In the genomic region with DNA sequence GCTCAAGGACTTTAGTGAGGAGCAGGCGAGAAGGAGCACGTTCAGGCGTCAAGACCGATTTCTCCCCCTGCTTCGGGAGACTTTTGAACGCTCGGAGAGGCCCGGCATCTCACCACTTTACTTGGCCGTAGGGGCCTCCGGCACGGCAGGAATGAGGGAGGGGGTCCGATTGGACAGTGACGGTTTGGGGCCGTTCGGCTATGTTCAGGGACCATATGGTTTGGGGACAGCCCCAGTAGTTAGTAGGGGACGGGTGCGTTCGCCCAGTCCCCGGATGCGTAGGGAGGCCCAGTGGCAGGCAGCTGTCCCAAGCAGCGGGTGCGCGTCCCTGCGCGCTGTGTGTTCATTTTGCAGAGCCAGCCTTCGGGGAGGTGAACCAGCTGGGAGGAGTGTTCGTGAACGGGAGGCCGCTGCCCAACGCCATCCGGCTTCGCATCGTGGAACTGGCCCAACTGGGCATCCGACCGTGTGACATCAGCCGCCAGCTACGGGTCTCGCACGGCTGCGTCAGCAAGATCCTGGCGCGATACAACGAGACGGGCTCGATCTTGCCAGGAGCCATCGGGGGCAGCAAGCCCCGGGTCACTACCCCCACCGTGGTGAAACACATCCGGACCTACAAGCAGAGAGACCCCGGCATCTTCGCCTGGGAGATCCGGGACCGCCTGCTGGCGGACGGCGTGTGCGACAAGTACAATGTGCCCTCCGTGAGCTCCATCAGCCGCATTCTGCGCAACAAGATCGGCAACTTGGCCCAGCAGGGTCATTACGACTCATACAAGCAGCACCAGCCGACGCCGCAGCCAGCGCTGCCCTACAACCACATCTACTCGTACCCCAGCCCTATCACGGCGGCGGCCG, we compare ENCODE assay signal across 9 cellular contexts. TPM values are rescaled to one million over a fixed set of nuclear protein-coding genes. Genes with fewer than 3 reads are reported as not detected.
A peak's percentile ranks its signal among the peaks of the same experiment; 100 is the strongest.
DNase-seq lines count a peak whose midpoint lies in the region; ATAC-seq and TF ChIP-seq lines count a peak whose summit lies in the region.
"Had no signal": no experiment of that assay in that cellular context is flagged by ENCODE, and none has a peak within 500 bp of the region (broad histone marks: within the 10 kb centered on the region; RNA-seq: fewer than 3 reads in every experiment).

No MANE protein-coding gene starts in this region.

- H3K9me3 Mint-ChIP-seq in activated T-helper 17 cell treated with anti-CD3 and anti-CD28 coated beads, Interleukin-2, amount 50 U/mL, for 72 hours = peaks cover 4% of the 10 kb centered on the region

- no peak overlapping the region for H3K27ac ChIP-seq in right atrium auricular region

- DNase-seq in Right ventricle myocardium inferior (ENCODE audit: missing footprints) = peak; percentile 70
- no peak for DNase-seq in right atrium auricular region (ENCODE audit: low spot score)
- no peak for DNase-seq in left colon
- peak; percentile 51 for DNase-seq in ureter (ENCODE audit: low spot score)
- DNase-seq in superior temporal gyrus (ENCODE audit: extremely low spot score) = no peak

- H3K27me3 ChIP-seq in right atrium auricular region = peaks cover 73 to 93% of the 10 kb centered on the region in 2 donors

- peak overlapping the region; percentile 47 for H3K4me3 Mint-ChIP-seq in activated T-helper 17 cell treated with anti-CD3 and anti-CD28 coated beads, Interleukin-2, amount 50 U/mL, for 72 hours

- H3K36me3 Mint-ChIP-seq in activated T-helper 17 cell treated with anti-CD3 and anti-CD28 coated beads, Interleukin-2, amount 50 U/mL, for 72 hours (ENCODE audit: low read depth) = peaks cover 29% of the 10 kb centered on the region

- H3K27me3 Mint-ChIP-seq in activated T-helper 17 cell treated with anti-CD3 and anti-CD28 coated beads, Interleukin-2, amount 50 U/mL, for 72 hours = peaks cover 72% of the 10 kb centered on the region

- peaks cover 0 to 61% of the 10 kb centered on the region in 2 donors for H3K4me1 ChIP-seq in right atrium auricular region

- peak overlapping the region in 1 of 2 donors; percentile 39 for H3K4me3 ChIP-seq in right atrium auricular region
- H3K4me3 ChIP-seq: GM12878 had no signal

- peaks cover 16% of the 10 kb centered on the region for H3K4me1 Mint-ChIP-seq in activated T-helper 17 cell treated with anti-CD3 and anti-CD28 coated beads, Interleukin-2, amount 50 U/mL, for 72 hours

- H3K36me3 ChIP-seq in right atrium auricular region = no peaks in the 10 kb centered on the region

- TF ChIP-seq CTCF in right atrium auricular region (IDR thresholded peaks at IDR 0.05) = no peak

- intact Hi-C loops in Right ventricle myocardium inferior (cut with DNase I) (no loop called here), left colon (cut with DNase I, micrococcal nuclease) (no loop called here)

- H3K9me3 ChIP-seq in right atrium auricular region = no peaks in the 10 kb centered on the region

- no peak overlapping the region for H3K27ac Mint-ChIP-seq in activated T-helper 17 cell treated with anti-CD3 and anti-CD28 coated beads, Interleukin-2, amount 50 U/mL, for 72 hours

- no peak for ATAC-seq in Right ventricle myocardium inferior
- ATAC-seq in activated T-helper 17 cell treated with anti-CD3 and anti-CD28 coated beads, Interleukin-2, amount 50 U/mL, for 72 hours (replicated peaks) = no peak
- peak; percentile 8 for ATAC-seq in left colon
- ATAC-seq in GM18520 (IDR thresholded peaks at IDR 0.05; ENCODE audit: unreplicated experiment) = no peak
- ATAC-seq in HG02981 (IDR thresholded peaks at IDR 0.05; ENCODE audit: unreplicated experiment) = no peak

RNA-seq across cellular contexts. Expression of a gene that starts 1.1 kb away (rescaled TPM):
- total RNA-seq in Right ventricle myocardium inferior = not detected
- total RNA-seq in right atrium auricular region = not detected
- total RNA-seq in activated T-helper 17 cell treated with anti-CD3 and anti-CD28 coated beads, Interleukin-2, amount 50 U/mL, for 72 hours = not detected
- total RNA-seq in left colon = under 1 TPM; 0.22 to 0.24 TPM
- 2.1 TPM for total RNA-seq in ureter

Comparison
In these comparisons a context has a peak if more than half of its experiments do, and no peak if none do; other contexts are left out.
1. DNase-seq: peak in Right ventricle myocardium inferior (single experiment) and ureter (single experiment); none in right atrium auricular region (single experiment), left colon (0 of 2) and superior temporal gyrus (single experiment).